21 cellular contexts compared by ENCODE assay signal in the genomic region with DNA sequence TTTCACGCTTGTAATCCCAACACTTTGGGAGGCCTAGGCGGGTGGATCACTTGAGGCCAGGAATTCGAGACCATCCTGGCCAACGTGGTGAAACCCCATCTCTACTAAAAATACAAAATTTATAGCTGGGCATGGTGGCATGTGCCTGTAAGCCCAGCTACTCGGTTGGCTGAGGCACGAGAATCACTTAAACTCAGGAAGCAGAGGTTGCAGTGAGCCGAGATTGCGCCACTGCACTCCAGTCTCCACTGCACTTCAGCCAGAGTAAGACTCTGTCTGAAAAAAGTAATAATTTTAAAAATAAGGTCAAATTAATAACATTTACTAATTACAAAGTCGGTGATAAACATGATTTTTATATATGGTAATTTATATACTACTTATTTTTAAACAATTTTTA.
DNase-seq lines count a peak whose midpoint lies in the region; ATAC-seq, FAIRE-seq and TF ChIP-seq lines count a peak whose summit lies in the region.
"Had no signal": no experiment of that assay in that cellular context is flagged by ENCODE, and none has a peak within 500 bp of the region (broad histone marks: within the 10 kb centered on the region; RNA-seq: fewer than 3 reads in every experiment).

No MANE protein-coding gene starts in this region.

- peak; percentile 59 for FAIRE-seq in A204.1 (lab: Jason Lieb, UNC)
- FAIRE-seq: GM12878, GM12892, GM18507 had no signal

- H3K9me3 ChIP-seq in psoas muscle, result no peaks in the 10 kb centered on the region
- H3K9me3 ChIP-seq: BE2C, BLaER1 had no signal

- H3K4me1 ChIP-seq in psoas muscle, result peaks cover 14% of the 10 kb centered on the region
- H3K4me1 ChIP-seq: BE2C, BLaER1 had no signal

- no peak overlapping the region for H3K27ac ChIP-seq in psoas muscle
- H3K27ac ChIP-seq: 22Rv1, BLaER1 had no signal

- TF ChIP-seq CTCF in psoas muscle (IDR thresholded peaks at IDR 0.05), result no peak

- WGBS in psoas muscle, 3 donors, result 36 to 51% (median 36%) methylated on average over 9 of the region's 9 CpGs

- H3K27me3 ChIP-seq in psoas muscle (ENCODE audit: insufficient read depth in 3 of 3, low read length in 2 of 3), result no peaks in the 10 kb centered on the region
- H3K27me3 ChIP-seq: BLaER1 had no signal

- DNase-seq in islet precursor cell (peak; percentile 37), psoas muscle (peak in 1 of 2 donors; percentile 56), DMS153 (lab: John Stamatoyannopoulos, UW) (no peak), NCI-H2227 (lab: John Stamatoyannopoulos, UW; ENCODE audit: unreplicated experiment) (no peak), EL (no peak)
- DNase-seq: ACHN; BE2C; C1 segment of cervical spinal cord; CD4-positive, alpha-beta memory T cell; CD4-positive, CD25-positive, alpha-beta regulatory T cell; CD8-positive, alpha-beta memory T cell; COR-L47; DMS 273 treated with DMSO at 0.1 percent for 48 hours; DMS79 treated with DMSO at 0.1 percent for 48 hours; GDM1 had no signal

- ATAC-seq in psoas muscle, result peak in 3 of 4 donors; percentile 56 to 85 (median 65)
- ATAC-seq: GM12878 had no signal

- no peaks in the 10 kb centered on the region for H3K36me3 ChIP-seq in psoas muscle (ENCODE audit: insufficient read depth in 1 of 2, low read depth in 1 of 2)
- H3K36me3 ChIP-seq: BE2C, BLaER1 had no signal

- no peak overlapping the region for H3K4me3 ChIP-seq in psoas muscle
- H3K4me3 ChIP-seq: BLaER1, GM12878 had no signal

- intact Hi-C loops in psoas muscle (cut with DNase I), result no loop called here
